Comparison of ENCODE assay signal across 8 cellular contexts in the genomic region with DNA sequence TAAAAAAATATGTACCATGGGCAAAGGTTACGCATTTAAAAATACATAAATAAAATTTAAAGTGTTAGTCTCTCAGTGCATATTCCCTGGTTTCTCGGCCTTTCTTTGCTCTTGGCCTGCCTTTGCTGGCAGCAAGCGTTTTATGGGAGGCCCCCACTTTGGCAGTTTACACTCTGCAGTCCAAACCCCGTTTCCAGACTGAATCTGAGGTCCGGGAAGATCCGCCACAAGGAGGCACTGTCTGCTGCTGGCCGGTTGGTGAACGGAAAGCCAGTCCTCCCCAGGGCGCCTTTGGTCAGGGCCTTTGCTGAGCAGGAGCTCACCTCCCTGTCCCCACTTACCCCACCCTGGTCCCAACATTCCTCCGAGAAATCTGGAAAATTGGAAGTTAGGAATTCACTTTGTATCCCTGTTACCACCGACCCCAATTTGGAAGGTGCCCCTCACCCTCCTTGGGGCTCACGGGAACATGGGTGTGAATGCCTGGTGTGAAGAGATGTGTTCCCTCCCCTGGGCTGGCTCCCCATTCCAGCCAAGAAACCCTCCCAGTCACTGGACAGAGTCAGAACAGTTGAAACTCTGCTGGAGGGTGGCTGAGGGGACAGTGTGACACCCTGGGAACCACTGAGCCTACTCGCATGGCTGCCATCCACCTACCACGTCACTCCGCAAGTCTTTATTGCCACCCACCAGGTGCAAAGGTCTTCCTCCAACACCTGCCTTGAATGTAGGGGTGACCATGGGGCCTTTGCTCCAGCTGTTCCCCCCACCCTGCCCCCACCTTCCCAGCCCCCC. TPM values are rescaled to one million over a fixed set of nuclear protein-coding genes. Genes with fewer than 3 reads are reported as not detected.
DNase-seq lines count a peak whose midpoint lies in the region; ATAC-seq and TF ChIP-seq lines count a peak whose summit lies in the region.

No MANE protein-coding gene starts in this region.

- H3K36me3 ChIP-seq in DOHH2 (ENCODE audit: control insufficient read depth, low read length) (peaks cover 38% of the 10 kb centered on the region), endodermal cell (ENCODE audit: control insufficient read depth, insufficient read depth, low read length) (no peaks in the 10 kb centered on the region), mucosa of descending colon (ENCODE audit: low read depth) (no peaks in the 10 kb centered on the region)

- CTCF ChIA-PET in activated CD4-positive, alpha-beta T cell treated with anti-CD3 and anti-CD28 coated beads, Interleukin-2, amount 10 ng/mL, durations not matched to agents 7 days and 5 days (lab: Charles Lee), result interaction anchor here (0.7 kb wide), 1 partner anchor 12 kb away, joined by 3 read pairs; no protein-coding TSS in a partner anchor

- H3K27me3 Mint-ChIP-seq in activated CD4-positive, alpha-beta T cell treated with anti-CD3 and anti-CD28 coated beads, Interleukin-2, amount 10 ng/mL, durations not matched to agents 7 days and 5 days, result no peaks in the 10 kb centered on the region
- H3K27me3 Mint-ChIP-seq in endodermal cell (ENCODE audit: insufficient read depth) (no peaks in the 10 kb centered on the region), type B pancreatic cell (no peaks in the 10 kb centered on the region)

- POLR2A ChIA-PET in activated CD4-positive, alpha-beta T cell treated with anti-CD3 and anti-CD28 coated beads, Interleukin-2, amount 10 ng/mL, durations not matched to agents 7 days and 5 days (lab: Charles Lee), result interaction anchor here (0.5 kb wide), 1 partner anchor 876 kb away, joined by 3 read pairs; no protein-coding TSS in a partner anchor

- H3K9me3 ChIP-seq in DOHH2 (ENCODE audit: control insufficient read depth, insufficient read depth, low read length) (no peaks in the 10 kb centered on the region), endodermal cell (ENCODE audit: control insufficient read depth, low read length) (no peaks in the 10 kb centered on the region), mucosa of descending colon (no peaks in the 10 kb centered on the region)

- H3K9me2 ChIP-seq in DOHH2 (replicated peaks; ENCODE audit: control insufficient read depth, low read length), result no peaks in the 10 kb centered on the region

- TF ChIP-seq CTCF in DOHH2 (IDR thresholded peaks at IDR 0.05; ENCODE audit: low read depth, low read length, poor library complexity, severe bottlenecking), result peak; percentile 80
- TF ChIP-seq CTCF in LNCAP (IDR thresholded peaks at IDR 0.05), result peak; percentile 72
- peak; percentile 91 for TF ChIP-seq CTCF in endodermal cell (conservative IDR thresholded peaks at IDR 0.05)
- peak; percentile 55 for TF ChIP-seq CTCF in mucosa of descending colon (IDR thresholded peaks at IDR 0.05)
- TF ChIP-seq CTCF in type B pancreatic cell (conservative IDR thresholded peaks at IDR 0.05), result peak; percentile 81

- H3K4me1 ChIP-seq in DOHH2 (ENCODE audit: control insufficient read depth, low read length) (peaks cover 11% of the 10 kb centered on the region), endodermal cell (ENCODE audit: control insufficient read depth, insufficient read depth, low read length) (no peaks in the 10 kb centered on the region), mucosa of descending colon (ENCODE audit: low read depth) (peaks cover 16% of the 10 kb centered on the region)

- peak; percentile 65 for DNase-seq in activated CD4-positive, alpha-beta T cell treated with anti-CD3 and anti-CD28 coated beads, Interleukin-2, amount 10 ng/mL, durations not matched to agents 7 days and 5 days
- DNase-seq in endodermal cell (peak; percentile 92), mucosa of descending colon (peak; percentile 75 to 90 (median 85)), type B pancreatic cell (ENCODE audit: extremely low spot score, unreplicated experiment) (no peak)

- WGBS in endodermal cell (ENCODE audit: insufficient coverage in 1 of 2, insufficient read length in 1 of 2), 2 experiments, result 60 to 67% methylated on average over 10 to 15 of the region's 15 CpGs

- peak overlapping the region; percentile 41 for H3K27ac Mint-ChIP-seq in activated CD4-positive, alpha-beta T cell treated with anti-CD3 and anti-CD28 coated beads, Interleukin-2, amount 10 ng/mL, durations not matched to agents 7 days and 5 days
- H3K27ac Mint-ChIP-seq in endodermal cell (no peak overlapping the region), type B pancreatic cell (no peak overlapping the region)

- H4K20me1 ChIP-seq in DOHH2 (ENCODE audit: control insufficient read depth, insufficient read depth, low read depth, low read length), result no peaks in the 10 kb centered on the region

- H3K4me2 ChIP-seq in DOHH2 (ENCODE audit: low read length), result no peak overlapping the region

- no peak overlapping the region for H3K27ac ChIP-seq in DOHH2 (ENCODE audit: low read depth, low read length)
- no peak overlapping the region for H3K27ac ChIP-seq in endodermal cell (ENCODE audit: low read depth, low read length)

- intact Hi-C loops in mucosa of descending colon (cut with DNase I, micrococcal nuclease), result no loop called here

- ATAC-seq in mucosa of descending colon, result peak; percentile 81
- no peak for ATAC-seq in GM19395 (IDR thresholded peaks at IDR 0.05; ENCODE audit: unreplicated experiment)
- no peak for ATAC-seq in HG03469 (IDR thresholded peaks at IDR 0.05; ENCODE audit: unreplicated experiment)

- no peak overlapping the region for H3K4me3 Mint-ChIP-seq in activated CD4-positive, alpha-beta T cell treated with anti-CD3 and anti-CD28 coated beads, Interleukin-2, amount 10 ng/mL, durations not matched to agents 7 days and 5 days
- H3K4me3 Mint-ChIP-seq in endodermal cell, result no peak overlapping the region
- no peak overlapping the region for H3K4me3 Mint-ChIP-seq in type B pancreatic cell

- peaks cover 23% of the 10 kb centered on the region for H3K36me3 Mint-ChIP-seq in activated CD4-positive, alpha-beta T cell treated with anti-CD3 and anti-CD28 coated beads, Interleukin-2, amount 10 ng/mL, durations not matched to agents 7 days and 5 days (ENCODE audit: low read depth)
- H3K36me3 Mint-ChIP-seq in endodermal cell (ENCODE audit: low read depth) (peaks cover 6% of the 10 kb centered on the region), type B pancreatic cell (peaks cover 3% of the 10 kb centered on the region)

- H3K27me3 ChIP-seq in DOHH2 (ENCODE audit: control insufficient read depth, low read length), result no peaks in the 10 kb centered on the region
- no peaks in the 10 kb centered on the region for H3K27me3 ChIP-seq in endodermal cell (ENCODE audit: control insufficient read depth, insufficient read depth, low read length, poor library complexity, severe bottlenecking)

- no peaks in the 10 kb centered on the region for H3K9me3 Mint-ChIP-seq in activated CD4-positive, alpha-beta T cell treated with anti-CD3 and anti-CD28 coated beads, Interleukin-2, amount 10 ng/mL, durations not matched to agents 7 days and 5 days
- H3K9me3 Mint-ChIP-seq in endodermal cell (no peaks in the 10 kb centered on the region), type B pancreatic cell (no peaks in the 10 kb centered on the region)

- no peaks in the 10 kb centered on the region for H3K79me2 ChIP-seq in DOHH2 (ENCODE audit: control insufficient read depth, low read length)

- peaks cover 7% of the 10 kb centered on the region for H3K4me1 Mint-ChIP-seq in activated CD4-positive, alpha-beta T cell treated with anti-CD3 and anti-CD28 coated beads, Interleukin-2, amount 10 ng/mL, durations not matched to agents 7 days and 5 days
- H3K4me1 Mint-ChIP-seq in endodermal cell (no peaks in the 10 kb centered on the region), type B pancreatic cell (ENCODE audit: unreplicated experiment) (no peaks in the 10 kb centered on the region)

- no peak overlapping the region for H3K9ac ChIP-seq in endodermal cell (ENCODE audit: extremely low read depth, low read length, poor library complexity, severe bottlenecking)

- no peak overlapping the region for H3K4me3 ChIP-seq in DOHH2 (ENCODE audit: low read length)
- H3K4me3 ChIP-seq in endodermal cell (ENCODE audit: low read length), result no peak overlapping the region
- no peak overlapping the region for H3K4me3 ChIP-seq in mucosa of descending colon

- peaks cover 13% of the 10 kb centered on the region for H3F3A ChIP-seq in DOHH2 (ENCODE audit: control insufficient read depth, insufficient read depth)

RNA-seq across cellular contexts. Expression of gene SF1, which starts 9.4 kb away (rescaled TPM):
- total RNA-seq in activated CD4-positive, alpha-beta T cell treated with anti-CD3 and anti-CD28 coated beads, Interleukin-2, amount 10 ng/mL, durations not matched to agents 7 days and 5 days, result 100 to 1,000 TPM; 435 to 456 TPM
- total RNA-seq in endodermal cell, result 100 to 1,000 TPM; 331 to 399 TPM
- 250 TPM for polyA plus RNA-seq in endodermal cell (2013, experiment 1 of 2)
- 216 TPM for polyA plus RNA-seq in endodermal cell (2013, experiment 2 of 2)
- total RNA-seq in mucosa of descending colon, result 100 to 1,000 TPM; 223 to 317 (median 241) TPM
- 315 and 450 TPM in 2 replicates for total RNA-seq in type B pancreatic cell (ENCODE audit: low replicate concordance)

RNA-seq across cellular contexts. Expression of gene MAP4K2, which starts 15.3 kb away (rescaled TPM):
- 10 to 100 TPM; 86.6 to 91.2 TPM for total RNA-seq in activated CD4-positive, alpha-beta T cell treated with anti-CD3 and anti-CD28 coated beads, Interleukin-2, amount 10 ng/mL, durations not matched to agents 7 days and 5 days
- total RNA-seq in endodermal cell (10 to 100 TPM; 24.7 to 32.4 TPM), mucosa of descending colon (10 to 100 TPM in 2 of 3 donors, 1 to 10 TPM in 1; 8.7 to 16.8 (median 14.1) TPM), type B pancreatic cell (ENCODE audit: low replicate concordance) (8.6 and 20.2 TPM in 2 replicates)
- polyA plus RNA-seq in endodermal cell (2013, experiment 1 of 2), result 20.7 TPM
- polyA plus RNA-seq in endodermal cell (2013, experiment 2 of 2), result 18.3 TPM

RNA-seq across cellular contexts. Expression of gene MEN1, which starts 22.6 kb away (rescaled TPM):
- total RNA-seq in activated CD4-positive, alpha-beta T cell treated with anti-CD3 and anti-CD28 coated beads, Interleukin-2, amount 10 ng/mL, durations not matched to agents 7 days and 5 days, result 10 to 100 TPM; 35.1 to 38.7 TPM
- total RNA-seq in endodermal cell, result 10 to 100 TPM; 44.5 to 48.7 TPM
- 48.7 TPM for polyA plus RNA-seq in endodermal cell (2013, experiment 1 of 2)
- polyA plus RNA-seq in endodermal cell (2013, experiment 2 of 2), result 44.3 TPM
- total RNA-seq in mucosa of descending colon, result 10 to 100 TPM; 19.3 to 26.4 (median 21.9) TPM
- total RNA-seq in type B pancreatic cell (ENCODE audit: low replicate concordance), result 35.5 and 50.6 TPM in 2 replicates

RNA-seq across cellular contexts. Expression of gene PYGM, which starts 27.9 kb away (rescaled TPM):
- 1 to 10 TPM; 3.9 to 4.3 TPM for total RNA-seq in activated CD4-positive, alpha-beta T cell treated with anti-CD3 and anti-CD28 coated beads, Interleukin-2, amount 10 ng/mL, durations not matched to agents 7 days and 5 days
- total RNA-seq in endodermal cell (1 to 10 TPM; 1.1 to 1.2 TPM), mucosa of descending colon (10 to 100 TPM in 1 of 3 donors, 1 to 10 TPM in 2; 2.0 to 21.1 (median 2.8) TPM), type B pancreatic cell (ENCODE audit: low replicate concordance) (2.0 and 239 TPM in 2 replicates)
- polyA plus RNA-seq in endodermal cell (2013, experiment 1 of 2), result 2.0 TPM
- polyA plus RNA-seq in endodermal cell (2013, experiment 2 of 2), result 1.3 TPM

RNA-seq across cellular contexts. Expression of gene RASGRP2, which starts 43.8 kb away (rescaled TPM):
- 100 to 1,000 TPM; 293 to 300 TPM for total RNA-seq in activated CD4-positive, alpha-beta T cell treated with anti-CD3 and anti-CD28 coated beads, Interleukin-2, amount 10 ng/mL, durations not matched to agents 7 days and 5 days
- total RNA-seq in endodermal cell, result 1 to 10 TPM in 1 of 2 donors, under 1 TPM in 1; 0.86 to 1.9 TPM
- polyA plus RNA-seq in endodermal cell (2013, experiment 1 of 2), result 5.0 TPM
- 3.8 TPM for polyA plus RNA-seq in endodermal cell (2013, experiment 2 of 2)
- 10 to 100 TPM in 1 of 3 donors, 1 to 10 TPM in 2; 3.3 to 25.6 (median 9.7) TPM for total RNA-seq in mucosa of descending colon
- total RNA-seq in type B pancreatic cell (ENCODE audit: low replicate concordance), result 3.0 and 11.7 TPM in 2 replicates
